In the genomic region with DNA sequence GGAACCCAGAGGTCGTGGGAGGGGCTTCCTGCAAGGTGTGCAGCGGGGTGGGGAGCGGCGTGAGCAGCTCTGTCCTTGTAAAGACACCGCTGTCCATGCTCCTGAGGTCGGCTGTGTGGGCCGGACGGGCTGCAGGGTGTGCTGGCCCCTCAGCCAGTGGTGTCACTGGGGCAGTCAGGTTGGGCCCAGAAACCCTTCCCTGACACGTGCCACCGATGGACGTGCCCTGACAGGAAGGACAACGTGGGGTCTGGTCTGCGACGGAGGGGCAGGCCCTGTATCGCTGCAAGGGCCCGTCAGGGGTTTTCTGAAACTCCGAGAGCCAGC, we compare ENCODE assay signal across 3 cellular contexts.
A peak's percentile ranks its signal among the peaks of the same experiment; 100 is the strongest.
TF ChIP-seq lines count a peak whose summit lies in the region.

No MANE protein-coding gene starts in this region.

TF ChIP-seq in HEK293, 187 proteins besides CTCF, POLR2A, EP300 and RAD21:
- TF ChIP-seq TCF7L2 (IDR thresholded peaks at IDR 0.05; ENCODE audit: borderline replicate concordance, low read depth, low read length) (no peak), ZFHX2 (tag by site-specific recombination; conservative IDR thresholded peaks at IDR 0.05) (0 out of 2 replicates have a peak, but pooled peaks have one; percentile 2), ZNF112 (tag by site-specific recombination; IDR thresholded peaks at IDR 0.05) (no peak), ZNF2 (tag by site-specific recombination; IDR thresholded peaks at IDR 0.05) (no peak), ZNF548 (tag by site-specific recombination; IDR thresholded peaks at IDR 0.05) (no peak), BCL11B (tag by site-specific recombination; IDR thresholded peaks at IDR 0.05; ENCODE audit: low read depth) (peak; percentile 68; the same call in 1 of the 2 replicates), ZNF514 (tag by site-specific recombination; IDR thresholded peaks at IDR 0.05) (no peak), ZNF654 (tag by site-specific recombination; IDR thresholded peaks at IDR 0.05; ENCODE audit: low read depth) (no peak), ZNF571 (tag by site-specific recombination; IDR thresholded peaks at IDR 0.05) (no peak)
TF ChIP-seq in HEK293: peak in this region for 2.

TF ChIP-seq in IMR-90, 13 proteins besides CTCF, POLR2A, EP300 and RAD21:
- TF ChIP-seq MAFK (IDR thresholded peaks at IDR 0.05; ENCODE audit: low read depth, low read length) = no peak
- TF ChIP-seq, protein P1, sequence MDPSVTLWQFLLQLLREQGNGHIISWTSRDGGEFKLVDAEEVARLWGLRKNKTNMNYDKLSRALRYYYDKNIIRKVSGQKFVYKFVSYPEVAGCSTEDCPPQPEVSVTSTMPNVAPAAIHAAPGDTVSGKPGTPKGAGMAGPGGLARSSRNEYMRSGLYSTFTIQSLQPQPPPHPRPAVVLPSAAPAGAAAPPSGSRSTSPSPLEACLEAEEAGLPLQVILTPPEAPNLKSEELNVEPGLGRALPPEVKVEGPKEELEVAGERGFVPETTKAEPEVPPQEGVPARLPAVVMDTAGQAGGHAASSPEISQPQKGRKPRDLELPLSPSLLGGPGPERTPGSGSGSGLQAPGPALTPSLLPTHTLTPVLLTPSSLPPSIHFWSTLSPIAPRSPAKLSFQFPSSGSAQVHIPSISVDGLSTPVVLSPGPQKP (IDR thresholded peaks at IDR 0.05; ENCODE audit: borderline replicate concordance, low read depth, low read length) = no peak
- TF ChIP-seq RFX5 (IDR thresholded peaks at IDR 0.05; ENCODE audit: low read depth, low read length) = no peak
- no peak for TF ChIP-seq RCOR1 (IDR thresholded peaks at IDR 0.05; ENCODE audit: insufficient replicate concordance, low read length)
- no peak for TF ChIP-seq BHLHE40 (IDR thresholded peaks at IDR 0.05; ENCODE audit: low read depth, low read length)
- TF ChIP-seq, protein P2, sequence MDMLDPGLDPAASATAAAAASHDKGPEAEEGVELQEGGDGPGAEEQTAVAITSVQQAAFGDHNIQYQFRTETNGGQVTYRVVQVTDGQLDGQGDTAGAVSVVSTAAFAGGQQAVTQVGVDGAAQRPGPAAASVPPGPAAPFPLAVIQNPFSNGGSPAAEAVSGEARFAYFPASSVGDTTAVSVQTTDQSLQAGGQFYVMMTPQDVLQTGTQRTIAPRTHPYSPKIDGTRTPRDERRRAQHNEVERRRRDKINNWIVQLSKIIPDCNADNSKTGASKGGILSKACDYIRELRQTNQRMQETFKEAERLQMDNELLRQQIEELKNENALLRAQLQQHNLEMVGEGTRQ (IDR thresholded peaks at IDR 0.05; ENCODE audit: low read depth, low read length) = no peak
- TF ChIP-seq SMC3 (IDR thresholded peaks at IDR 0.05; ENCODE audit: low read depth, low read length) = no peak
- no peak for TF ChIP-seq CHD1 (IDR thresholded peaks at IDR 0.05; ENCODE audit: low read depth, low read length)
- TF ChIP-seq FOS (IDR thresholded peaks at IDR 0.05; ENCODE audit: low read depth, low read length) = no peak
- no peak for TF ChIP-seq CEBPB (IDR thresholded peaks at IDR 0.05; ENCODE audit: low read depth, low read length)
- TF ChIP-seq MXI1 (IDR thresholded peaks at IDR 0.05; ENCODE audit: borderline replicate concordance, low read depth, low read length) = no peak
- no peak for TF ChIP-seq NFE2L2 (IDR thresholded peaks at IDR 0.05; ENCODE audit: low read depth, low read length)
- no peak for TF ChIP-seq MAZ (IDR thresholded peaks at IDR 0.05; ENCODE audit: borderline replicate concordance, low read depth, low read length)
TF ChIP-seq in IMR-90: peak in this region for 0.

TF ChIP-seq in K562, 482 proteins besides CTCF, POLR2A, EP300 and RAD21:
- no peak for TF ChIP-seq KDM2B (CRISPR knock-in tag; IDR thresholded peaks at IDR 0.05)
- TF ChIP-seq, protein P3, sequence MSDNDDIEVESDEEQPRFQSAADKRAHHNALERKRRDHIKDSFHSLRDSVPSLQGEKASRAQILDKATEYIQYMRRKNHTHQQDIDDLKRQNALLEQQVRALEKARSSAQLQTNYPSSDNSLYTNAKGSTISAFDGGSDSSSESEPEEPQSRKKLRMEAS (CRISPR knock-in tag; IDR thresholded peaks at IDR 0.05) = peak; percentile 18; the same call in 1 of the 2 replicates
